In genomic region chr18:35172009-35172408, GRCh38 we compare ENCODE assay signal across 22 cellular contexts.
DNase-seq lines count a peak whose midpoint lies in the region; ATAC-seq and TF ChIP-seq lines count a peak whose summit lies in the region.
"Had no signal": no experiment of that assay in that cellular context is flagged by ENCODE, and none has a peak within 500 bp of the region (broad histone marks: within the 10 kb centered on the region; RNA-seq: fewer than 3 reads in every experiment).

No MANE protein-coding gene starts in this region.

- no peaks in the 10 kb centered on the region for H3K36me3 Mint-ChIP-seq in CD8-positive, alpha-beta T cell
- H3K36me3 Mint-ChIP-seq: activated CD4-positive, alpha-beta memory T cell treated with anti-CD3 and anti-CD28 coated beads for 36 hours; stimulated activated effector memory CD8-positive, alpha-beta T cell treated with anti-CD3 and anti-CD28 coated beads, Interleukin-12 subunit alpha, Interleukin-12 subunit beta, amount 100 ng/mL, for 72 hours had no signal

- peaks cover 17% of the 10 kb centered on the region for H3K9me3 ChIP-seq in BLaER1
- H3K9me3 ChIP-seq in left lung: no peaks in the 10 kb centered on the region
- no peaks in the 10 kb centered on the region for H3K9me3 ChIP-seq in CD8-positive, alpha-beta T cell (ENCODE audit: low read length)
- H3K9me3 ChIP-seq: gastrocnemius medialis had no signal

- POLR2A ChIA-PET in CD8-positive, alpha-beta T cell (lab: Charles Lee): no interaction called here

- H3K27me3 ChIP-seq in BLaER1: no peaks in the 10 kb centered on the region
- H3K27me3 ChIP-seq in left lung: no peaks in the 10 kb centered on the region
- no peaks in the 10 kb centered on the region for H3K27me3 ChIP-seq in CD8-positive, alpha-beta T cell (ENCODE audit: insufficient read depth, low read length)
- H3K27me3 ChIP-seq: gastrocnemius medialis had no signal

- CTCF ChIA-PET in CD8-positive, alpha-beta T cell (lab: Charles Lee): interaction anchor here (1.1 kb wide), 1 partner anchor 12 kb away, joined by 4 read pairs; no protein-coding TSS in a partner anchor

- no peaks in the 10 kb centered on the region for H3K36me3 ChIP-seq in BLaER1
- H3K36me3 ChIP-seq in left lung: no peaks in the 10 kb centered on the region
- no peaks in the 10 kb centered on the region for H3K36me3 ChIP-seq in CD8-positive, alpha-beta T cell (ENCODE audit: insufficient read depth, low read length)
- H3K36me3 ChIP-seq: gastrocnemius medialis had no signal

- H4K20me1 ChIP-seq in BLaER1: no peaks in the 10 kb centered on the region

- DNase-seq in DMS79 (lab: John Stamatoyannopoulos, UW) (peak; percentile 78), NCI-H524 (lab: John Stamatoyannopoulos, UW) (peak; percentile 63 to 77), left lung (no peak), NCI-H1694 (lab: John Stamatoyannopoulos, UW) (no peak), SK-N-DZ (ENCODE audit: low spot score) (no peak)
- no peak for DNase-seq in CD8-positive, alpha-beta T cell
- DNase-seq: activated CD4-positive, alpha-beta memory T cell treated with anti-CD3 and anti-CD28 coated beads for 36 hours; activated naive CD4-positive, alpha-beta T cell treated with anti-CD3 and anti-CD28 coated beads, Interleukin-2, amount 50 U/mL, for 16 hours; activated T-cell treated with anti-CD3 and anti-CD28 coated beads, Interleukin-2, amount 50 U/mL, for 1 hour; CD4-positive, alpha-beta T cell; effector CD4-positive, alpha-beta T cell; gastrocnemius medialis; KG1; left cardiac atrium; NCI-H2107 had no signal

- no peaks in the 10 kb centered on the region for H3K27me3 Mint-ChIP-seq in CD8-positive, alpha-beta T cell (ENCODE audit: low read depth)
- H3K27me3 Mint-ChIP-seq: CD4-positive, alpha-beta T cell had no signal

- H3K4me3 Mint-ChIP-seq in CD8-positive, alpha-beta T cell: no peak overlapping the region
- H3K4me3 Mint-ChIP-seq: activated CD4-positive, alpha-beta memory T cell treated with anti-CD3 and anti-CD28 coated beads for 36 hours; CD4-positive, alpha-beta T cell; nephron; stimulated activated effector memory CD8-positive, alpha-beta T cell treated with anti-CD3 and anti-CD28 coated beads, Interleukin-12 subunit alpha, Interleukin-12 subunit beta, amount 100 ng/mL, for 72 hours; WTC11 had no signal

- ATAC-seq in left lung: peak; percentile 89
- ATAC-seq in GM21381 (IDR thresholded peaks at IDR 0.05; ENCODE audit: unreplicated experiment): no peak
- no peak for ATAC-seq in CD8-positive, alpha-beta T cell
- ATAC-seq: left cardiac atrium; SK-N-SH treated with all-trans-retinoic acid at 6 μM for 48 hours; stimulated activated effector memory CD8-positive, alpha-beta T cell treated with anti-CD3 and anti-CD28 coated beads, Interleukin-12 subunit alpha, Interleukin-12 subunit beta, amount 100 ng/mL, for 72 hours; WTC11 had no signal

- peaks cover 4% of the 10 kb centered on the region for H3K9me3 Mint-ChIP-seq in CD8-positive, alpha-beta T cell

- H3K27ac Mint-ChIP-seq in CD8-positive, alpha-beta T cell: no peak overlapping the region
- H3K27ac Mint-ChIP-seq: activated CD4-positive, alpha-beta memory T cell treated with anti-CD3 and anti-CD28 coated beads for 36 hours; CD4-positive, alpha-beta T cell had no signal

- H3K4me3 ChIP-seq in BLaER1: no peak overlapping the region
- H3K4me3 ChIP-seq in left lung: no peak overlapping the region
- no peak overlapping the region for H3K4me3 ChIP-seq in CD8-positive, alpha-beta T cell (ENCODE audit: low read depth, low read length)
- H3K4me3 ChIP-seq: gastrocnemius medialis had no signal

- H3K27ac ChIP-seq in BLaER1 (peak overlapping the region; percentile 64), left lung (no peak overlapping the region)
- no peak overlapping the region for H3K27ac ChIP-seq in CD8-positive, alpha-beta T cell (ENCODE audit: low read depth, low read length)
- H3K27ac ChIP-seq: gastrocnemius medialis, RWPE1 had no signal

- H3K4me1 Mint-ChIP-seq in CD8-positive, alpha-beta T cell (ENCODE audit: low read depth): peaks cover 10% of the 10 kb centered on the region
- H3K4me1 Mint-ChIP-seq: stimulated activated effector memory CD8-positive, alpha-beta T cell treated with anti-CD3 and anti-CD28 coated beads, Interleukin-12 subunit alpha, Interleukin-12 subunit beta, amount 100 ng/mL, for 72 hours had no signal

- TF ChIP-seq CTCF in left lung (IDR thresholded peaks at IDR 0.05): no peak
- TF ChIP-seq CTCF in CD8-positive, alpha-beta T cell (IDR thresholded peaks at IDR 0.05): no peak

- H3K9ac ChIP-seq in BLaER1: no peak overlapping the region

- peak overlapping the region; percentile 79 for H3K4me2 ChIP-seq in BLaER1

- H3K4me1 ChIP-seq in BLaER1 (peaks cover 41% of the 10 kb centered on the region), left lung (peaks cover 5 to 6% of the 10 kb centered on the region in 2 donors)
- H3K4me1 ChIP-seq in CD8-positive, alpha-beta T cell (ENCODE audit: insufficient read depth, low read length): peaks cover 12% of the 10 kb centered on the region

- intact Hi-C loops in left lung (cut with DNase I): no loop called here
- intact Hi-C loops in CD8-positive, alpha-beta T cell (cut with DNase I, micrococcal nuclease): no loop called here

Comparison
In these comparisons a context has a peak if more than half of its experiments do, and no peak if none do; other contexts are left out.
1. DNase-seq: peak in DMS79 (single experiment) and NCI-H524 (2 of 2); none in left lung (0 of 2), NCI-H1694 (single experiment), SK-N-DZ (single experiment) and CD8-positive, alpha-beta T cell (0 of 7).